Comparison of ENCODE assay signal across 13 cellular contexts in the genomic region with DNA sequence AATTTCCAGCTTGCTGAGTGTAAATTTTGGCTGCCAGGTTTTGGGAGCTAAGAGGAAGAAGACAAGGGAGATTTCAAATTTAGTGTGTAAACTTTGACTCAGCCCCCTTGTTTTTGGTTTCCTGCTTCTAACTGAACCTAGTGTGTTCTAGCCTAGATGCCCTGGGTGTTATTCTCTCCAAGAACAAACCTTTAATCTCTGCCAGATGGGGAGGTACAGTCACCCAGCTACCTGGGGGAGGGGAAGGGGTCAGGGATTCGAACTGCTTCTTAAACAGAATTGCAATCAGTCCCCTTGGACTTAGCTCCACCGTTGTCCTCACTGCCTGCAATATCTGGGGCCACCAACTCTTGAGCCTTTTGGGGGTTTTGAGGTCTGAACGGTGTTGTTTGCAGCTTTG.
DNase-seq lines count a peak whose midpoint lies in the region; ATAC-seq, FAIRE-seq and TF ChIP-seq lines count a peak whose summit lies in the region.
"Had no signal": no experiment of that assay in that cellular context is flagged by ENCODE, and none has a peak within 500 bp of the region (broad histone marks: within the 10 kb centered on the region; RNA-seq: fewer than 3 reads in every experiment).

No MANE protein-coding gene starts in this region.

- BruUV-seq in HepG2 (replicated peaks; lab: Mats Ljungman, UMichigan) = no TSS peak

- peaks cover 4% of the 10 kb centered on the region for H3K9me3 Mint-ChIP-seq in endodermal cell
- no peaks in the 10 kb centered on the region for H3K9me3 Mint-ChIP-seq in activated CD4-positive, alpha-beta T cell treated with anti-CD3 and anti-CD28 coated beads for 36 hours (ENCODE audit: low read depth)

- 18% methylated on average over 3 of the region's 3 CpGs for WGBS in HepG2 (ENCODE audit: low lambda C conversion rate)
- WGBS in right lobe of liver (ENCODE audit: insufficient coverage, low coverage, low lambda C conversion rate, missing lambda C conversion rate) = 54% methylated on average over 2 of the region's 3 CpGs
- 73 to 89% methylated on average over 2 to 3 of the region's 3 CpGs for WGBS in endodermal cell (ENCODE audit: insufficient coverage in 1 of 2, insufficient read length in 1 of 2), 2 experiments

- H3K27me3 ChIP-seq in HepG2 (ENCODE audit: control insufficient read depth in 1 of 2, insufficient read depth in 2 of 2, low read length in 2 of 2) (no peaks in the 10 kb centered on the region), right lobe of liver (no peaks in the 10 kb centered on the region), endodermal cell (ENCODE audit: control insufficient read depth, insufficient read depth, low read length, poor library complexity, severe bottlenecking) (no peaks in the 10 kb centered on the region)
- H3K27me3 ChIP-seq: BLaER1 had no signal

- H3K4me3 Mint-ChIP-seq in endodermal cell = no peak overlapping the region
- no peak overlapping the region for H3K4me3 Mint-ChIP-seq in activated CD4-positive, alpha-beta T cell treated with anti-CD3 and anti-CD28 coated beads for 36 hours
- H3K4me3 Mint-ChIP-seq: CD8-positive, alpha-beta memory T cell had no signal

- H3K9me3 ChIP-seq in HepG2 (ENCODE audit: low read length) (no peaks in the 10 kb centered on the region), right lobe of liver (no peaks in the 10 kb centered on the region), endodermal cell (ENCODE audit: control insufficient read depth, low read length) (no peaks in the 10 kb centered on the region)
- H3K9me3 ChIP-seq: BLaER1, Caco-2 had no signal

- H3K36me3 Mint-ChIP-seq in endodermal cell (ENCODE audit: low read depth) = no peaks in the 10 kb centered on the region
- H3K36me3 Mint-ChIP-seq in activated CD4-positive, alpha-beta T cell treated with anti-CD3 and anti-CD28 coated beads for 36 hours (ENCODE audit: low read depth) = no peaks in the 10 kb centered on the region
- H3K36me3 Mint-ChIP-seq: CD8-positive, alpha-beta memory T cell had no signal

- no peaks in the 10 kb centered on the region for H3K27me3 Mint-ChIP-seq in endodermal cell (ENCODE audit: insufficient read depth)
- peaks cover 1% of the 10 kb centered on the region for H3K27me3 Mint-ChIP-seq in activated CD4-positive, alpha-beta T cell treated with anti-CD3 and anti-CD28 coated beads for 36 hours

- peaks cover 33% of the 10 kb centered on the region for H3K4me1 Mint-ChIP-seq in endodermal cell
- H3K4me1 Mint-ChIP-seq in activated CD4-positive, alpha-beta T cell treated with anti-CD3 and anti-CD28 coated beads for 36 hours = no peaks in the 10 kb centered on the region
- H3K4me1 Mint-ChIP-seq: CD8-positive, alpha-beta memory T cell had no signal

- POLR2A ChIA-PET in HepG2 (lab: Yijun Ruan, JAX) = no interaction called here
- POLR2A ChIA-PET in activated CD4-positive, alpha-beta T cell treated with anti-CD3 and anti-CD28 coated beads for 36 hours (lab: Charles Lee) = no interaction called here

- no peak overlapping the region for H3K4me3 ChIP-seq in HepG2 (replicated peaks in 1 of 3; ENCODE audit: insufficient read depth in 1 of 3, low read depth in 2 of 3, low read length in 3 of 3)
- no peak overlapping the region for H3K4me3 ChIP-seq in right lobe of liver
- H3K4me3 ChIP-seq in endodermal cell (ENCODE audit: low read length) = peak overlapping the region; percentile 9
- H3K4me3 ChIP-seq: BLaER1 had no signal

- peak overlapping the region; percentile 19 for H3K27ac Mint-ChIP-seq in endodermal cell
- H3K27ac Mint-ChIP-seq in activated CD4-positive, alpha-beta T cell treated with anti-CD3 and anti-CD28 coated beads for 36 hours = no peak overlapping the region
- H3K27ac Mint-ChIP-seq: CD8-positive, alpha-beta memory T cell had no signal

- H3K4me2 ChIP-seq in HepG2 (ENCODE audit: low read depth, low read length) = peak overlapping the region; percentile 27; the same call in 1 of the 2 replicates
- H3K4me2 ChIP-seq: BLaER1 had no signal

- no peak overlapping the region for H3K27ac ChIP-seq in HepG2 (ENCODE audit: extremely low read length, insufficient read depth, low read length)
- H3K27ac ChIP-seq in right lobe of liver = no peak overlapping the region
- no peak overlapping the region for H3K27ac ChIP-seq in endodermal cell (ENCODE audit: low read depth, low read length)
- H3K27ac ChIP-seq: BLaER1 had no signal

- TF ChIP-seq EP300 in HepG2 (IDR thresholded peaks at IDR 0.05; ENCODE audit: low read depth in 2 of 2, low read length in 2 of 2) = no peak
- no peak for TF ChIP-seq EP300 in HepG2 (CRISPR knock-in tag; IDR thresholded peaks at IDR 0.05; ENCODE audit: borderline replicate concordance)

- in situ Hi-C loops in HepG2 (cut with HindIII; ENCODE audit: extremely low pct_ligation_motif_present, low pct_unique_long_range_greater_than_20kb) = no loop called here

- CTCF ChIA-PET in HepG2 (lab: Yijun Ruan, JAX; ENCODE audit: low intra/inter-chr PET ratio, low total read pairs) = no interaction called here
- CTCF ChIA-PET in activated CD4-positive, alpha-beta T cell treated with anti-CD3 and anti-CD28 coated beads for 36 hours (lab: Charles Lee) = interaction anchor here (1.0 kb wide), 1 partner anchor 10 kb away, joined by 5 read pairs; no protein-coding TSS in a partner anchor

- no peak for FAIRE-seq in HepG2 (lab: Jason Lieb, UNC)

- no peak for DNase-seq in HepG2 (ENCODE audit: low spot score)
- DNase-seq in right lobe of liver = no peak
- DNase-seq in NCI-H82 treated with DMSO at 0.1 percent for 48 hours (lab: John Stamatoyannopoulos, UW; ENCODE audit: unreplicated experiment) = peak; percentile 73
- DNase-seq in endodermal cell = no peak
- DNase-seq in NCI-H128 (lab: John Stamatoyannopoulos, UW; ENCODE audit: unreplicated experiment) = no peak
- DNase-seq in activated CD4-positive, alpha-beta T cell treated with anti-CD3 and anti-CD28 coated beads for 36 hours = no peak
- DNase-seq in NAMALWA (ENCODE audit: low spot score) = no peak
- DNase-seq: 8988T; AML-193; Caco-2; CD8-positive, alpha-beta memory T cell; H7 had no signal

- H4K20me1 ChIP-seq in HepG2 (ENCODE audit: insufficient read depth, low read length) = no peaks in the 10 kb centered on the region
- H4K20me1 ChIP-seq: BLaER1 had no signal

- TF ChIP-seq CTCF in HepG2 (CRISPR knock-in tag; IDR thresholded peaks at IDR 0.05) = no peak
- no peak for TF ChIP-seq CTCF in right lobe of liver (IDR thresholded peaks at IDR 0.05)
- TF ChIP-seq CTCF in endodermal cell (conservative IDR thresholded peaks at IDR 0.05) = no peak

- no peak for TF ChIP-seq RAD21 in HepG2 (CRISPR knock-in tag; IDR thresholded peaks at IDR 0.05)

- H3K36me3 ChIP-seq in HepG2 (replicated peaks in 1 of 2; ENCODE audit: control insufficient read depth in 1 of 2, insufficient read depth in 2 of 2, low read length in 2 of 2) (no peaks in the 10 kb centered on the region), right lobe of liver (no peaks in the 10 kb centered on the region), endodermal cell (ENCODE audit: control insufficient read depth, insufficient read depth, low read length) (no peaks in the 10 kb centered on the region)
- H3K36me3 ChIP-seq: BLaER1 had no signal

- no peak overlapping the region for H2AFZ ChIP-seq in HepG2 (ENCODE audit: low read length)

- intact Hi-C loops in HepG2 (cut with micrococcal nuclease; ENCODE audit: unreplicated experiment) (no loop called here), right lobe of liver (cut with DNase I) (no loop called here)
- intact Hi-C loops in activated CD4-positive, alpha-beta T cell treated with anti-CD3 and anti-CD28 coated beads for 36 hours (cut with DNase I, micrococcal nuclease) = no loop called here

- TF ChIP-seq POLR2A in HepG2 (IDR thresholded peaks at IDR 0.05; ENCODE audit: insufficient read depth in 1 of 2, low read depth in 2 of 2, low read length in 2 of 2) (no peak), right lobe of liver (IDR thresholded peaks at IDR 0.05) (no peak)

- H3K4me1 ChIP-seq in HepG2 (ENCODE audit: insufficient read depth, low read length) = peaks cover 35% of the 10 kb centered on the region
- no peaks in the 10 kb centered on the region for H3K4me1 ChIP-seq in right lobe of liver
- H3K4me1 ChIP-seq in endodermal cell (ENCODE audit: control insufficient read depth, insufficient read depth, low read length) = peaks cover 5% of the 10 kb centered on the region
- H3K4me1 ChIP-seq: BLaER1 had no signal

- no peaks in the 10 kb centered on the region for H3K79me2 ChIP-seq in HepG2 (ENCODE audit: insufficient read depth, low read length)

- H3K9ac ChIP-seq in HepG2 (ENCODE audit: insufficient read depth, low read depth, low read length) = no peak overlapping the region
- no peak overlapping the region for H3K9ac ChIP-seq in endodermal cell (ENCODE audit: extremely low read depth, low read length, poor library complexity, severe bottlenecking)
- H3K9ac ChIP-seq: BLaER1 had no signal

- ATAC-seq in HepG2 = no peak
- no peak for ATAC-seq in right lobe of liver
- no peak for ATAC-seq in activated CD4-positive, alpha-beta T cell treated with anti-CD3 and anti-CD28 coated beads for 36 hours

TF ChIP-seq in HepG2, 621 proteins besides CTCF, POLR2A, EP300 and RAD21 (continues in another document):
- TF ChIP-seq SRY (CRISPR knock-in tag; IDR thresholded peaks at IDR 0.05) = no peak
- TF ChIP-seq ZNF761 (CRISPR knock-in tag; conservative IDR thresholded peaks at IDR 0.05) = no peak
- TF ChIP-seq ZNF264 (CRISPR knock-in tag; IDR thresholded peaks at IDR 0.05) = no peak
- no peak for TF ChIP-seq ZNF256 (CRISPR knock-in tag; conservative IDR thresholded peaks at IDR 0.05)
